In the genomic region with DNA sequence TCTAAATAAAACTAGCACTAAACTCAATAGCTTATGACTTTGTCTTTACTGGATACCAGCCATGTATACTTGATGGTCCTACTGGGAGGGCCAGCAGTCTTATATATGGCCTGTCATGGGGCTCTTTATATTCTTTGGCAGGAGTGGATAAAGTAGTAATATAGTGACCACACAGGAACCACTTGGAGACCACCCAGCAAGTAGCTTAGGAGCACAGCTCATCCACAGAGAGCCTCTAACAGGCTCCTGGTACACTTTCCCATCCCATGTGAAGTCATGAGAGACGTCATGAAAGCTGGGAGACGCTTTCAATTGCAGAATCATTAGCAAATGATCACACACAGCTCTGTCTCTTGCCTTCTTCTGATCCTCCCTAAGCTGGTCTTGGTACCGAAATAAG, we compare ENCODE assay signal across 22 cellular contexts.
"Had no signal": no experiment of that assay in that cellular context is flagged by ENCODE, and none has a peak within 500 bp of the region (broad histone marks: within the 10 kb centered on the region; RNA-seq: fewer than 3 reads in every experiment).

No MANE protein-coding gene starts in this region.

- H3K4me3 ChIP-seq: coronary artery, esophagus muscularis mucosa, heart right ventricle, left ventricle myocardium inferior, lower lobe of right lung had no signal

- H3K27me3 ChIP-seq: esophagus muscularis mucosa, foreskin keratinocyte had no signal

- FAIRE-seq: colon, endometrium, frontal cortex, islet of Langerhans, keratinocyte had no signal

- H3K9me3 ChIP-seq: esophagus muscularis mucosa, heart right ventricle, left ventricle myocardium inferior, lower lobe of right lung had no signal

- H3K27ac ChIP-seq: coronary artery, epithelial cell of prostate, esophagus muscularis mucosa, foreskin keratinocyte, heart right ventricle, lower lobe of right lung had no signal

- H3K36me3 ChIP-seq: esophagus muscularis mucosa, heart right ventricle, left ventricle myocardium inferior, lower lobe of right lung had no signal

- H3K4me1 ChIP-seq: foreskin keratinocyte, left ventricle myocardium inferior, lower lobe of right lung had no signal

- DNase-seq: effector CD8-positive, alpha-beta T cell; effector memory CD8-positive, alpha-beta T cell; endodermal cell; erythroblast; foreskin keratinocyte; glutamatergic neuron; head of caudate nucleus; heart right ventricle; hippocampal formation; left cardiac atrium; left ventricle myocardium inferior; lower lobe of right lung; mesenchymal stem cell; midbrain had no signal

- ATAC-seq: effector memory CD8-positive, alpha-beta T cell; foreskin keratinocyte; heart right ventricle; left cardiac atrium; lower lobe of right lung had no signal
